In the genomic region with DNA sequence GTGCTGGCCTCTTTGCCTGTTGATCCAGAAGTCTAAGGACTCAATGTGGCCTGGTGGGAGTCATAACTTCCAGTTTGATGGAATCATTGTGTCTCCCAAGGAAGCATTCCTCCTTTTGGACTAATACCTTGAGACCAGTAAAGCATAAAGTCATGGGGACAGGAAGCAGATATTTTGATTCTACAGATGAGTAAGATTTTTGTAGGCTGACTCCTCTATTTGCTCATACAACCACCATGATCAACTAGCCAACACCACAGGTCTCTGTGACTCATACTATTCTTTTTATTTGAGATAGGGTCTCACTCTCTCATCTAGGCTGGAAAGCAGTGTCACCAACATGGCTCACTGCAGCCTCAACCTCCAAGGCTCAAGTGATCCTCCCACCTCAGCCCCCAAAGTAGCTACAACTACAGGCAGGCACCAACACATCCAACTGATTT, we compare ENCODE assay signal across 13 cellular contexts. TPM values are rescaled to one million over a fixed set of nuclear protein-coding genes. Genes with fewer than 3 reads are reported as not detected.
A peak's percentile ranks its signal among the peaks of the same experiment; 100 is the strongest.
DNase-seq lines count a peak whose midpoint lies in the region; ATAC-seq, FAIRE-seq and TF ChIP-seq lines count a peak whose summit lies in the region.
"Had no signal": no experiment of that assay in that cellular context is flagged by ENCODE, and none has a peak within 500 bp of the region (broad histone marks: within the 10 kb centered on the region; RNA-seq: fewer than 3 reads in every experiment).

No MANE protein-coding gene starts in this region.

- H3K36me3 ChIP-seq in keratinocyte (ENCODE audit: control insufficient read depth in 2 of 2, extremely low read depth in 1 of 2, insufficient read depth in 2 of 2, low read length in 2 of 2) (no peaks in the 10 kb centered on the region), ovary (no peaks in the 10 kb centered on the region)
- H3K36me3 ChIP-seq: sigmoid colon, vagina had no signal

- no peak for TF ChIP-seq CTCF in keratinocyte (optimal IDR thresholded peaks at IDR 0.05 in 1 of 3, IDR thresholded peaks at IDR 0.05 in 1 of 3, conservative IDR thresholded peaks at IDR 0.05 in 1 of 3; ENCODE audit: extremely low read depth in 1 of 3, insufficient read depth in 2 of 3, low read length in 3 of 3)
- no peak for TF ChIP-seq CTCF in progenitor cell of endocrine pancreas (IDR thresholded peaks at IDR 0.05; ENCODE audit: unreplicated experiment)
- no peak for TF ChIP-seq CTCF in ovary (IDR thresholded peaks at IDR 0.05)

- no peaks in the 10 kb centered on the region for H3K27me3 ChIP-seq in keratinocyte (ENCODE audit: control insufficient read depth, extremely low read depth, insufficient read depth, low read length)
- no peaks in the 10 kb centered on the region for H3K27me3 ChIP-seq in ovary
- H3K27me3 ChIP-seq: sigmoid colon, vagina had no signal

- no peak for TF ChIP-seq EP300 in ovary (IDR thresholded peaks at IDR 0.05)

- no peaks in the 10 kb centered on the region for H3K9me3 Mint-ChIP-seq in activated naive CD8-positive, alpha-beta T cell (ENCODE audit: low read depth)
- H3K9me3 Mint-ChIP-seq in progenitor cell of endocrine pancreas (ENCODE audit: low read depth) = no peaks in the 10 kb centered on the region

- no peaks in the 10 kb centered on the region for H3K9me1 ChIP-seq in keratinocyte (ENCODE audit: control insufficient read depth, extremely low read depth, insufficient read depth, low read length)

- peak overlapping the region; percentile 24 for H3K4me3 Mint-ChIP-seq in activated naive CD8-positive, alpha-beta T cell
- no peak overlapping the region for H3K4me3 Mint-ChIP-seq in progenitor cell of endocrine pancreas (ENCODE audit: low read depth)

- H4K20me1 ChIP-seq in keratinocyte (ENCODE audit: control insufficient read depth, extremely low read depth, insufficient read depth, low read length) = no peaks in the 10 kb centered on the region

- no peaks in the 10 kb centered on the region for H3K9me3 ChIP-seq in keratinocyte (ENCODE audit: control insufficient read depth, low read depth, low read length)
- H3K9me3 ChIP-seq in ovary = no peaks in the 10 kb centered on the region
- H3K9me3 ChIP-seq: sigmoid colon, vagina had no signal

- no peaks in the 10 kb centered on the region for H3K79me2 ChIP-seq in keratinocyte (ENCODE audit: control insufficient read depth, insufficient read depth, low read length)

- peak overlapping the region; percentile 45 for H3K4me2 ChIP-seq in keratinocyte (ENCODE audit: control insufficient read depth, extremely low read depth, insufficient read depth, low read depth, low read length)

- dilution Hi-C loops in keratinocyte (cut with MboI; ENCODE audit: extremely low pct_ligation_motif_present, low sequenced_read_pairs) = no loop called here

- no peak for TF ChIP-seq POLR2A in ovary (IDR thresholded peaks at IDR 0.05)

- H3K4me1 Mint-ChIP-seq in activated naive CD8-positive, alpha-beta T cell (ENCODE audit: low read depth) = peaks cover 61% of the 10 kb centered on the region
- peaks cover 5% of the 10 kb centered on the region for H3K4me1 Mint-ChIP-seq in progenitor cell of endocrine pancreas (ENCODE audit: low read depth)

- peak overlapping the region; percentile 69 for H3K27ac Mint-ChIP-seq in activated naive CD8-positive, alpha-beta T cell
- no peak overlapping the region for H3K27ac Mint-ChIP-seq in progenitor cell of endocrine pancreas

- peak; percentile 63 for FAIRE-seq in keratinocyte (lab: Jason Lieb, UNC)
- FAIRE-seq: endometrium had no signal

- peak; percentile 95 for DNase-seq in ELR (ENCODE audit: low read depth)
- DNase-seq in HK-2 (ENCODE audit: unreplicated experiment) = peak; percentile 53
- no peak for DNase-seq in keratinocyte (ENCODE audit: low read depth, low spot score)
- no peak for DNase-seq in progenitor cell of endocrine pancreas (ENCODE audit: low spot score, unreplicated experiment)
- no peak for DNase-seq in ovary
- DNase-seq: DMS 273 treated with DMSO at 0.1 percent for 48 hours, KG1, NCI-H2171 treated with DMSO at 0.1 percent for 48 hours, sigmoid colon had no signal

- H3K4me1 ChIP-seq in keratinocyte (ENCODE audit: control insufficient read depth, extremely low read depth, insufficient read depth, low read length) (peaks cover 59% of the 10 kb centered on the region), ovary (ENCODE audit: insufficient read depth) (peaks cover 16% of the 10 kb centered on the region)

- no peaks in the 10 kb centered on the region for H3K27me3 Mint-ChIP-seq in activated naive CD8-positive, alpha-beta T cell
- H3K27me3 Mint-ChIP-seq in progenitor cell of endocrine pancreas = peaks cover 89% of the 10 kb centered on the region

- ATAC-seq in GM19455 (IDR thresholded peaks at IDR 0.05; ENCODE audit: unreplicated experiment) = no peak

- no peak overlapping the region for H3K9ac ChIP-seq in keratinocyte (ENCODE audit: control insufficient read depth, extremely low read depth, insufficient read depth, low read length)

- H3K4me3 ChIP-seq in keratinocyte (ENCODE audit: control insufficient read depth in 2 of 3, extremely low read depth in 1 of 3, insufficient read depth in 2 of 3, low read depth in 1 of 3, low read length in 3 of 3) = peak overlapping the region in 1 of 3 experiments; percentile 25
- no peak overlapping the region for H3K4me3 ChIP-seq in ovary
- H3K4me3 ChIP-seq: sigmoid colon, vagina had no signal

- intact Hi-C loops in ovary (cut with DNase I) = no loop called here

- no peaks in the 10 kb centered on the region for H3K36me3 Mint-ChIP-seq in activated naive CD8-positive, alpha-beta T cell
- H3K36me3 Mint-ChIP-seq in progenitor cell of endocrine pancreas (ENCODE audit: insufficient read depth) = no peaks in the 10 kb centered on the region

- H2AFZ ChIP-seq in keratinocyte (ENCODE audit: control insufficient read depth, low read length) = no peak overlapping the region

- peak overlapping the region; percentile 65 for H3K27ac ChIP-seq in keratinocyte (ENCODE audit: control insufficient read depth, insufficient read depth, low read length)
- no peak overlapping the region for H3K27ac ChIP-seq in ovary
- H3K27ac ChIP-seq: sigmoid colon, vagina had no signal

RNA-seq across cellular contexts. Expression of gene MT2A, which starts 6.2 kb away (rescaled TPM):
- polyA plus RNA-seq in keratinocyte (489 to 1,016 TPM (median 990 TPM) in 3 replicates), ovary (100 to 1,000 TPM in 1 of 2 donors, 10 to 100 TPM in 1; 16.1 to 250 TPM)
- 310 TPM for polyA plus RNA-seq in keratinocyte (2011; ENCODE audit: low read depth)
- polyA plus RNA-seq in keratinocyte (2011; cell fraction: cytosol; rRNA removed) = 741 and 1,546 TPM in 2 replicates
- polyA plus RNA-seq in keratinocyte (2011; cell fraction: nucleus; rRNA removed) = 335 and 470 TPM in 2 replicates
- polyA plus RNA-seq in keratinocyte (2012; ENCODE audit: low replicate concordance) = 2,479 and 10,771 TPM in 2 replicates
- polyA minus RNA-seq in keratinocyte = 401 to 1,828 TPM (median 417 TPM) in 3 replicates
- polyA minus RNA-seq in keratinocyte (2011; cell fraction: cytosol; rRNA and poly(A)+ RNA removed) = 2,677 TPM
- 152 and 202 TPM in 2 replicates for polyA minus RNA-seq in keratinocyte (2011; cell fraction: nucleus; rRNA and poly(A)+ RNA removed)
- total RNA-seq in progenitor cell of endocrine pancreas (11.5 TPM in 2 replicates), ovary (100 to 1,000 TPM in 5 of 7 donors, 10 to 100 TPM in 2; 88.0 to 679 (median 136) TPM)

RNA-seq across cellular contexts. Expression of gene MT1E, which starts 11.0 kb away (rescaled TPM):
- polyA plus RNA-seq in keratinocyte (394 to 1,732 TPM (median 404 TPM) in 3 replicates), ovary (10 to 100 TPM; 65.1 to 93.4 TPM)
- 55.2 TPM for polyA plus RNA-seq in keratinocyte (2011; ENCODE audit: low read depth)
- 1,504 and 3,462 TPM in 2 replicates for polyA plus RNA-seq in keratinocyte (2011; cell fraction: cytosol; rRNA removed)
- 621 and 624 TPM in 2 replicates for polyA plus RNA-seq in keratinocyte (2011; cell fraction: nucleus; rRNA removed)
- 688 and 1,595 TPM in 2 replicates for polyA plus RNA-seq in keratinocyte (2012; ENCODE audit: low replicate concordance)
- 298 to 744 TPM (median 398 TPM) in 3 replicates for polyA minus RNA-seq in keratinocyte
- 667 TPM for polyA minus RNA-seq in keratinocyte (2011; cell fraction: cytosol; rRNA and poly(A)+ RNA removed)
- polyA minus RNA-seq in keratinocyte (2011; cell fraction: nucleus; rRNA and poly(A)+ RNA removed) = 76.9 and 81.7 TPM in 2 replicates
- total RNA-seq in progenitor cell of endocrine pancreas (4.0 and 5.2 TPM in 2 replicates), ovary (100 to 1,000 TPM in 3 of 7 donors, 10 to 100 TPM in 4; 16.1 to 867 (median 65.3) TPM)

RNA-seq across cellular contexts. Expression of gene MT1M, which starts 17.9 kb away (rescaled TPM):
- polyA plus RNA-seq in keratinocyte (0.20 to 0.74 TPM (median 0.24 TPM) in 3 replicates), ovary (1 to 10 TPM; 1.4 to 7.9 TPM)
- not detected for polyA plus RNA-seq in keratinocyte (2011; ENCODE audit: low read depth)
- polyA plus RNA-seq in keratinocyte (2011; cell fraction: cytosol; rRNA removed) = 0.32 and 0.65 TPM in 2 replicates
- polyA plus RNA-seq in keratinocyte (2011; cell fraction: nucleus; rRNA removed) = 0.27 TPM in 1 of 2 replicates, not detected in the other
- 0.79 and 1.1 TPM in 2 replicates for polyA plus RNA-seq in keratinocyte (2012; ENCODE audit: low replicate concordance)
- 0.56 to 0.76 TPM in 2 of 3 replicates, not detected in the other for polyA minus RNA-seq in keratinocyte
- not detected for polyA minus RNA-seq in keratinocyte (2011; cell fraction: cytosol; rRNA and poly(A)+ RNA removed)
- not detected in 2 replicates for polyA minus RNA-seq in keratinocyte (2011; cell fraction: nucleus; rRNA and poly(A)+ RNA removed)
- total RNA-seq in progenitor cell of endocrine pancreas (not detected in 2 replicates), ovary (10 to 100 TPM in 2 of 7 donors, 1 to 10 TPM in 4, under 1 TPM in 1; 0.66 to 23.2 (median 7.4) TPM)

RNA-seq across cellular contexts. Expression of gene MT1A, which starts 23.9 kb away (rescaled TPM):
- not detected in 3 replicates for polyA plus RNA-seq in keratinocyte
- not detected for polyA plus RNA-seq in keratinocyte (2011; ENCODE audit: low read depth)
- not detected in 2 replicates for polyA plus RNA-seq in keratinocyte (2011; cell fraction: cytosol; rRNA removed)
- polyA plus RNA-seq in keratinocyte (2011; cell fraction: nucleus; rRNA removed) = not detected in 2 replicates
- polyA plus RNA-seq in keratinocyte (2012; ENCODE audit: low replicate concordance) = 0.93 TPM in 1 of 2 replicates, not detected in the other
- not detected in 3 replicates for polyA minus RNA-seq in keratinocyte
- polyA minus RNA-seq in keratinocyte (2011; cell fraction: cytosol; rRNA and poly(A)+ RNA removed) = not detected
- polyA minus RNA-seq in keratinocyte (2011; cell fraction: nucleus; rRNA and poly(A)+ RNA removed) = not detected in 2 replicates
- total RNA-seq in progenitor cell of endocrine pancreas = not detected in 2 replicates
- 10 to 100 TPM in 2 of 7 donors, 1 to 10 TPM in 4, not detected in 1; 1.3 to 61.0 (median 7.4) TPM for total RNA-seq in ovary
- polyA plus RNA-seq in ovary = 10 to 100 TPM in 1 of 2 donors, 1 to 10 TPM in 1; 1.3 to 13.8 TPM

RNA-seq across cellular contexts. Expression of gene MT3, which starts 25.2 kb away (rescaled TPM):
- not detected in 3 replicates for polyA plus RNA-seq in keratinocyte
- polyA plus RNA-seq in keratinocyte (2011; ENCODE audit: low read depth) = not detected
- not detected in 2 replicates for polyA plus RNA-seq in keratinocyte (2011; cell fraction: cytosol; rRNA removed)
- not detected in 2 replicates for polyA plus RNA-seq in keratinocyte (2011; cell fraction: nucleus; rRNA removed)
- polyA plus RNA-seq in keratinocyte (2012; ENCODE audit: low replicate concordance) = not detected in 2 replicates
- polyA minus RNA-seq in keratinocyte = not detected in 3 replicates
- not detected for polyA minus RNA-seq in keratinocyte (2011; cell fraction: cytosol; rRNA and poly(A)+ RNA removed)
- polyA minus RNA-seq in keratinocyte (2011; cell fraction: nucleus; rRNA and poly(A)+ RNA removed) = not detected in 2 replicates
- total RNA-seq in progenitor cell of endocrine pancreas = not detected in 2 replicates
- total RNA-seq in ovary = 1 to 10 TPM in 3 of 7 donors, under 1 TPM in 1, not detected in 3; 0.53 to 4.8 (median 1.5) TPM
- polyA plus RNA-seq in ovary = 1 to 10 TPM in 1 of 2 donors, under 1 TPM in 1; 0.68 to 1.6 TPM

Comparison
In these comparisons a context has a peak if more than half of its experiments do, and no peak if none do; other contexts are left out.
1. DNase-seq: peak in ELR (single experiment) and HK-2 (single experiment); none in keratinocyte (single experiment), progenitor cell of endocrine pancreas (single experiment) and ovary (0 of 5).